Comparison of ENCODE assay signal across 11 cellular contexts in genomic region chr19:48244289-48244688, GRCh38. TPM values are rescaled to one million over a fixed set of nuclear protein-coding genes. Genes with fewer than 3 reads are reported as not detected.
A peak's percentile ranks its signal among the peaks of the same experiment; 100 is the strongest.
DNase-seq lines count a peak whose midpoint lies in the region; ATAC-seq and TF ChIP-seq lines count a peak whose summit lies in the region.
"Had no signal": no experiment of that assay in that cellular context is flagged by ENCODE, and none has a peak within 500 bp of the region (broad histone marks: within the 10 kb centered on the region; RNA-seq: fewer than 3 reads in every experiment).

No MANE protein-coding gene starts in this region.

- H3K27ac Mint-ChIP-seq in activated CD4-positive, alpha-beta memory T cell treated with anti-CD3 and anti-CD28 coated beads for 36 hours, result peak overlapping the region; percentile 93
- H3K27ac Mint-ChIP-seq: type B pancreatic cell had no signal

- ATAC-seq in heart left ventricle, result no peak
- no peak for ATAC-seq in left cardiac atrium
- ATAC-seq in GM21528 (IDR thresholded peaks at IDR 0.05; ENCODE audit: low FRiP score, unreplicated experiment), result no peak
- ATAC-seq in GM19397 (IDR thresholded peaks at IDR 0.05; ENCODE audit: unreplicated experiment), result no peak
- ATAC-seq in HG02884 (IDR thresholded peaks at IDR 0.05; ENCODE audit: unreplicated experiment), result no peak

- peak overlapping the region in 7 of 12 donors; percentile 8 to 74 (median 25) for H3K27ac ChIP-seq in heart left ventricle
- peak overlapping the region; percentile 46 for H3K27ac ChIP-seq in epithelial cell of prostate
- peak overlapping the region in 3 of 4 donors; percentile 17 to 28 (median 19) for H3K27ac ChIP-seq in tibial nerve
- H3K27ac ChIP-seq: KMS-11, prostate gland had no signal

- DNase-seq in heart left ventricle (no peak), left cardiac atrium (no peak), epithelial cell of prostate (ENCODE audit: low read depth, low spot score) (no peak), tibial nerve (ENCODE audit: low spot score in 2 of 2) (no peak)
- DNase-seq in activated CD4-positive, alpha-beta memory T cell treated with anti-CD3 and anti-CD28 coated beads for 36 hours, result peak; percentile 56

- TF ChIP-seq EP300 in tibial nerve (IDR thresholded peaks at IDR 0.05), result no peak

- peaks cover 0 to 45% (median 11%) of the 10 kb centered on the region in 12 donors for H3K4me1 ChIP-seq in heart left ventricle
- H3K4me1 ChIP-seq in tibial nerve, result no peaks in the 10 kb centered on the region
- H3K4me1 ChIP-seq: prostate gland had no signal

- H3K4me3 ChIP-seq in heart left ventricle, result peak overlapping the region in 2 of 12 donors; percentile 3 to 7
- no peak overlapping the region for H3K4me3 ChIP-seq in tibial nerve
- H3K4me3 ChIP-seq: prostate gland had no signal

- TF ChIP-seq POLR2A in heart left ventricle (IDR thresholded peaks at IDR 0.05) (no peak), tibial nerve (IDR thresholded peaks at IDR 0.05) (no peak)

- WGBS in heart left ventricle, 4 donors, result 51 to 64% (median 54%) methylated on average over 5 of the region's 5 CpGs
- WGBS in tibial nerve, 2 donors, result 61 to 66% methylated on average over 5 of the region's 5 CpGs

- peaks cover 55% of the 10 kb centered on the region for H3K36me3 Mint-ChIP-seq in activated CD4-positive, alpha-beta memory T cell treated with anti-CD3 and anti-CD28 coated beads for 36 hours

- POLR2A ChIA-PET in activated CD4-positive, alpha-beta memory T cell treated with anti-CD3 and anti-CD28 coated beads for 36 hours (lab: Charles Lee), result no interaction called here

- intact Hi-C loops in heart left ventricle (cut with DNase I), result no loop called here
- intact Hi-C loops in left cardiac atrium (cut with DNase I), result no loop called here
- intact Hi-C loops in activated CD4-positive, alpha-beta memory T cell treated with anti-CD3 and anti-CD28 coated beads for 36 hours (cut with micrococcal nuclease), result loop anchor here (1.0 kb wide), 1 partner anchor 11 kb away; the partner anchor contains the start of gene CARD8

- TF ChIP-seq CTCF in heart left ventricle (IDR thresholded peaks at IDR 0.05), result no peak
- TF ChIP-seq CTCF in tibial nerve (IDR thresholded peaks at IDR 0.05), result no peak

- H3K9me3 ChIP-seq in heart left ventricle, result no peaks in the 10 kb centered on the region
- no peaks in the 10 kb centered on the region for H3K9me3 ChIP-seq in tibial nerve
- H3K9me3 ChIP-seq: prostate gland had no signal

- H3K4me1 Mint-ChIP-seq in activated CD4-positive, alpha-beta memory T cell treated with anti-CD3 and anti-CD28 coated beads for 36 hours (ENCODE audit: low read depth), result peaks cover 56% of the 10 kb centered on the region

- no peaks in the 10 kb centered on the region for H3K9me3 Mint-ChIP-seq in activated CD4-positive, alpha-beta memory T cell treated with anti-CD3 and anti-CD28 coated beads for 36 hours
- H3K9me3 Mint-ChIP-seq: type B pancreatic cell had no signal

- H3K27me3 Mint-ChIP-seq in activated CD4-positive, alpha-beta memory T cell treated with anti-CD3 and anti-CD28 coated beads for 36 hours, result no peaks in the 10 kb centered on the region
- H3K27me3 Mint-ChIP-seq: type B pancreatic cell had no signal

- peak overlapping the region; percentile 69 for H3K4me3 Mint-ChIP-seq in activated CD4-positive, alpha-beta memory T cell treated with anti-CD3 and anti-CD28 coated beads for 36 hours
- H3K4me3 Mint-ChIP-seq: type B pancreatic cell had no signal

- H3K36me3 ChIP-seq in heart left ventricle, result peaks cover 0 to 82% (median 51%) of the 10 kb centered on the region in 9 donors
- peaks cover 0 to 57% (median 0%) of the 10 kb centered on the region in 3 donors for H3K36me3 ChIP-seq in tibial nerve
- H3K36me3 ChIP-seq: prostate gland had no signal

- CTCF ChIA-PET in activated CD4-positive, alpha-beta memory T cell treated with anti-CD3 and anti-CD28 coated beads for 36 hours (lab: Charles Lee), result interaction anchor here (0.6 to 1.6 kb wide), 3 partner anchors 11 to 40 kb away, joined by 3 to 4 read pairs (median 3); no protein-coding TSS in a partner anchor

- H3K27me3 ChIP-seq in heart left ventricle (no peaks in the 10 kb centered on the region), tibial nerve (no peaks in the 10 kb centered on the region)

RNA-seq across cellular contexts. Expression of gene CARD8, which starts 11.4 kb away (rescaled TPM):
- total RNA-seq in heart left ventricle, result 10 to 100 TPM; 18.3 to 49.0 (median 28.8) TPM
- 10 to 100 TPM; 22.6 to 23.1 TPM for polyA plus RNA-seq in heart left ventricle
- total RNA-seq in left cardiac atrium, result 10 to 100 TPM; 33.5 to 37.4 TPM
- total RNA-seq in activated CD4-positive, alpha-beta memory T cell treated with anti-CD3 and anti-CD28 coated beads for 36 hours, result 100 to 1,000 TPM; 152 TPM
- total RNA-seq in tibial nerve, result 10 to 100 TPM; 33.7 to 54.0 (median 38.8) TPM

RNA-seq across cellular contexts. Expression of gene ZNF114, which starts 25.6 kb away (rescaled TPM):
- total RNA-seq in heart left ventricle (1 to 10 TPM in 1 of 9 donors, under 1 TPM in 6, not detected in 2; 0.16 to 1.5 (median 0.32) TPM), left cardiac atrium (under 1 TPM; 0.39 to 0.74 TPM), tibial nerve (under 1 TPM in 1 of 4 donors, not detected in 3; 0.21 TPM)
- 1 to 10 TPM in 1 of 2 donors, under 1 TPM in 1; 0.19 to 1.0 TPM for polyA plus RNA-seq in heart left ventricle
- under 1 TPM; 0.29 to 0.31 TPM for total RNA-seq in activated CD4-positive, alpha-beta memory T cell treated with anti-CD3 and anti-CD28 coated beads for 36 hours
